Comparison of ENCODE assay signal across 16 cellular contexts in genomic region chr9:23829580-23830458, GRCh38. TPM values are rescaled to one million over a fixed set of nuclear protein-coding genes. Genes with fewer than 3 reads are reported as not detected.
DNase-seq lines count a peak whose midpoint lies in the region; FAIRE-seq and TF ChIP-seq lines count a peak whose summit lies in the region.
"Had no signal": no experiment of that assay in that cellular context is flagged by ENCODE, and none has a peak within 500 bp of the region (broad histone marks: within the 10 kb centered on the region; RNA-seq: fewer than 3 reads in every experiment).

No MANE protein-coding gene starts in this region.

- H3K9me3 ChIP-seq in mammary epithelial cell (replicated peaks; ENCODE audit: insufficient read depth, low read length), result no peaks in the 10 kb centered on the region
- H3K9me3 ChIP-seq: psoas muscle, thyroid gland had no signal

- peaks cover 34% of the 10 kb centered on the region for H3K27me3 Mint-ChIP-seq in activated CD4-positive, alpha-beta memory T cell treated with anti-CD3 and anti-CD28 coated beads for 36 hours

- H3K9ac ChIP-seq in mammary epithelial cell (ENCODE audit: insufficient read depth, low read length), result no peak overlapping the region

- dilution Hi-C loops in mammary epithelial cell (cut with HindIII; ENCODE audit: low sequenced_read_pairs), result no loop called here

- H3K4me3 ChIP-seq in AG10803 (ENCODE audit: low read length) (no peak overlapping the region), mammary epithelial cell (replicated peaks in 1 of 3; ENCODE audit: insufficient read depth in 1 of 3, low read depth in 2 of 3, low read length in 3 of 3) (peak overlapping the region; percentile 5 to 30 (median 15))
- H3K4me3 ChIP-seq: psoas muscle, thyroid gland had no signal

- H3K27ac Mint-ChIP-seq in activated CD4-positive, alpha-beta memory T cell treated with anti-CD3 and anti-CD28 coated beads for 36 hours, result no peak overlapping the region
- H3K27ac Mint-ChIP-seq: activated CD4-positive, alpha-beta T cell treated with anti-CD3 and anti-CD28 coated beads for 36 hours; immature natural killer cell had no signal

- no peak overlapping the region for H2AFZ ChIP-seq in mammary epithelial cell (ENCODE audit: low read depth, low read length)

- no TSS peak for BruUV-seq in mammary epithelial cell (replicated peaks; lab: Mats Ljungman, UMichigan)

- intact Hi-C loops in mammary epithelial cell (cut with micrococcal nuclease), result loop anchor here (5.0 kb wide), 4 partner anchors 83 to 338 kb away; no protein-coding TSS in a partner anchor
- intact Hi-C loops in activated CD4-positive, alpha-beta memory T cell treated with anti-CD3 and anti-CD28 coated beads for 36 hours (cut with micrococcal nuclease), result loop anchor here (10.0 kb wide), 1 partner anchor 1855 kb away; no protein-coding TSS in a partner anchor

- no peak for FAIRE-seq in urothelium cell line (lab: Jason Lieb, UNC)

- no peaks in the 10 kb centered on the region for H3K4me1 Mint-ChIP-seq in activated CD4-positive, alpha-beta memory T cell treated with anti-CD3 and anti-CD28 coated beads for 36 hours (ENCODE audit: low read depth)
- H3K4me1 Mint-ChIP-seq: immature natural killer cell had no signal

- no peaks in the 10 kb centered on the region for H3K79me2 ChIP-seq in mammary epithelial cell (ENCODE audit: insufficient read depth, low read length)

- 3% methylated on average over 16 of the region's 21 CpGs for WGBS in mammary epithelial cell (ENCODE audit: low coverage, missing lambda C conversion rate)

- H3K9me3 Mint-ChIP-seq in activated CD4-positive, alpha-beta memory T cell treated with anti-CD3 and anti-CD28 coated beads for 36 hours, result no peaks in the 10 kb centered on the region

- CTCF ChIA-PET in mammary epithelial cell (lab: Charles Lee; ENCODE audit: low non-redundant PET), result no interaction called here
- CTCF ChIA-PET in activated CD4-positive, alpha-beta memory T cell treated with anti-CD3 and anti-CD28 coated beads for 36 hours (lab: Charles Lee), result no interaction called here

- H3K4me2 ChIP-seq in mammary epithelial cell (ENCODE audit: insufficient read depth, low read depth, low read length), result peak overlapping the region; percentile 50

- H3K4me1 ChIP-seq in mammary epithelial cell (ENCODE audit: insufficient read depth, low read length), result peaks cover 9% of the 10 kb centered on the region
- H3K4me1 ChIP-seq: psoas muscle had no signal

- POLR2A ChIA-PET in activated CD4-positive, alpha-beta memory T cell treated with anti-CD3 and anti-CD28 coated beads for 36 hours (lab: Charles Lee), result no interaction called here

- TF ChIP-seq CTCF in AG10803 (conservative IDR thresholded peaks at IDR 0.05; ENCODE audit: low read length), result no peak
- no peak for TF ChIP-seq CTCF in mammary epithelial cell (conservative IDR thresholded peaks at IDR 0.05 in 1 of 2, IDR thresholded peaks at IDR 0.05 in 1 of 2; ENCODE audit: extremely low read depth in 1 of 2, insufficient read depth in 1 of 2, low read depth in 1 of 2, low read length in 2 of 2)

- DNase-seq in AG10803 (ENCODE audit: low read depth) (peak; percentile 9), LHCN-M2 (ENCODE audit: low read depth) (peak; percentile 45), mammary epithelial cell (peak; percentile 38), kidney tubule cell (ENCODE audit: low spot score) (peak; percentile 37), NCI-H1092 treated with DMSO at 0.1 percent for 48 hours (lab: John Stamatoyannopoulos, UW) (no peak), urothelium cell line (ENCODE audit: low spot score) (no peak), NCI-H2196 treated with DMSO at 0.1 percent for 48 hours (lab: John Stamatoyannopoulos, UW; ENCODE audit: unreplicated experiment) (no peak)
- no peak for DNase-seq in activated CD4-positive, alpha-beta memory T cell treated with anti-CD3 and anti-CD28 coated beads for 36 hours
- DNase-seq: activated CD4-positive, alpha-beta T cell treated with anti-CD3 and anti-CD28 coated beads for 36 hours; activated effector memory CD4-positive, alpha-beta T cell treated with anti-CD3 and anti-CD28 coated beads, Interleukin-2, amount 50 U/mL, for 16 hours; immature natural killer cell; NCI-H2081 treated with DMSO at 0.1 percent for 48 hours; psoas muscle; Right ventricle myocardium superior had no signal

- H3K36me3 Mint-ChIP-seq in activated CD4-positive, alpha-beta memory T cell treated with anti-CD3 and anti-CD28 coated beads for 36 hours, result peaks cover 2% of the 10 kb centered on the region

- no peaks in the 10 kb centered on the region for H4K20me1 ChIP-seq in mammary epithelial cell (ENCODE audit: insufficient read depth, low read length)

- in situ Hi-C loops in mammary epithelial cell (cut with MboI; ENCODE audit: low sequenced_read_pairs in 2 of 2), result no loop called here

- no peak overlapping the region for H3K4me3 Mint-ChIP-seq in activated CD4-positive, alpha-beta memory T cell treated with anti-CD3 and anti-CD28 coated beads for 36 hours
- H3K4me3 Mint-ChIP-seq: activated CD4-positive, alpha-beta T cell treated with anti-CD3 and anti-CD28 coated beads for 36 hours; immature natural killer cell had no signal

- H3K27ac ChIP-seq in mammary epithelial cell (ENCODE audit: insufficient read depth, low read depth, low read length), result no peak overlapping the region
- H3K27ac ChIP-seq: HL-60, psoas muscle, thyroid gland had no signal

- peaks cover 22% of the 10 kb centered on the region for H3K27me3 ChIP-seq in mammary epithelial cell (ENCODE audit: insufficient read depth, low read length)

- H3K36me3 ChIP-seq in mammary epithelial cell (ENCODE audit: insufficient read depth, low read length), result no peaks in the 10 kb centered on the region
- H3K36me3 ChIP-seq: thyroid gland had no signal

RNA-seq across cellular contexts. Expression of gene ELAVL2, which starts 3.8 kb away (rescaled TPM):
- total RNA-seq in LHCN-M2 (2014; rRNA removed) (4.4 and 7.5 TPM in 2 replicates), mammary epithelial cell (1 to 10 TPM in 1 of 2 donors, under 1 TPM in 1; 0.67 to 5.7 TPM)
- polyA plus RNA-seq in LHCN-M2 (2012), result 2.6 TPM
- 5.2 TPM for polyA plus RNA-seq in mammary epithelial cell
- polyA minus RNA-seq in mammary epithelial cell, result 11.7 TPM
- not detected for total RNA-seq in activated CD4-positive, alpha-beta memory T cell treated with anti-CD3 and anti-CD28 coated beads for 36 hours
- total RNA-seq: activated CD4-positive, alpha-beta T cell treated with anti-CD3 and anti-CD28 coated beads for 36 hours; Right ventricle myocardium superior had no signal
- polyA plus RNA-seq: immature natural killer cell had no signal

Comparison
In these comparisons a context has a peak if more than half of its experiments do, and no peak if none do; other contexts are left out.
1. DNase-seq: peak in AG10803 (single experiment), LHCN-M2 (single experiment), mammary epithelial cell (single experiment) and kidney tubule cell (single experiment); none in NCI-H1092 treated with DMSO at 0.1 percent for 48 hours (single experiment), urothelium cell line (single experiment), activated CD4-positive, alpha-beta memory T cell treated with anti-CD3 and anti-CD28 coated beads for 36 hours (single experiment) and NCI-H2196 treated with DMSO at 0.1 percent for 48 hours (single experiment).